In the genomic region with DNA sequence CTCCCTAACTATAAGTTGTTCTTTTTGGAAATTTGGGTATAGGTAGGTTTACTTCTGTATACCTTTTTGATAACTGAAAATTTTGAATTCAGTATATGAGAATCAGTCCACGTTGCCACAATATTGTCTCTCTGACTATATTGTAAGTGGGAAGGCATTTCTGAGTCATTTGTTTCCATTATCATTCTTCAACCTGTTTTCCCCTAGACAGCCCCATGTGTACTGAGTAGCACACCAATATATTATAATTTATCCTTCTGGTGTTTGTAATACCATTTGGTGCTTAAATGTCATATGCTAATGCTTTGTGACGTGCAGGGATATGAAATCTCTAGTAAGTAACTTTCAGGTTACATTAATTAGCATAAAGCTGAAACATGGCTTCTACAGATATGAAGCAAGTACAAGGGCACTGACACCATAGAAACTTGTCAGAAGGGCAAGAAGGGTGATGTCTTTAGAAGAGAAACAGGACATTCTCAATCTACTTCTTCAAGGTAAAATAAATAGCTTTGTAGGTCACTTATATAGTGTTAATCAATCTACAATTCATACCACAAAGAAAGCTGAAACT, we compare ENCODE assay signal across 15 cellular contexts. TPM values are rescaled to one million over a fixed set of nuclear protein-coding genes. Genes with fewer than 3 reads are reported as not detected.
DNase-seq lines count a peak whose midpoint lies in the region; ATAC-seq, FAIRE-seq and TF ChIP-seq lines count a peak whose summit lies in the region.
"Had no signal": no experiment of that assay in that cellular context is flagged by ENCODE, and none has a peak within 500 bp of the region (broad histone marks: within the 10 kb centered on the region; RNA-seq: fewer than 3 reads in every experiment).

No MANE protein-coding gene starts in this region.

- intact Hi-C loops in stomach (cut with DNase I; ENCODE audit: low total_unique reads): no loop called here

- H3K27ac Mint-ChIP-seq in effector memory CD8-positive, alpha-beta T cell: peak overlapping the region; percentile 93 to 98
- H3K27ac Mint-ChIP-seq: progenitor cell of endocrine pancreas had no signal

- no peaks in the 10 kb centered on the region for H3K27me3 Mint-ChIP-seq in effector memory CD8-positive, alpha-beta T cell
- H3K27me3 Mint-ChIP-seq: progenitor cell of endocrine pancreas had no signal

- no peaks in the 10 kb centered on the region for H3K9me3 Mint-ChIP-seq in effector memory CD8-positive, alpha-beta T cell

- TF ChIP-seq CTCF in stomach (IDR thresholded peaks at IDR 0.05): no peak

- no peaks in the 10 kb centered on the region for H3K36me3 ChIP-seq in stomach

- H3K4me3 ChIP-seq in stomach: no peak overlapping the region

- ATAC-seq in GM18520 (IDR thresholded peaks at IDR 0.05; ENCODE audit: unreplicated experiment) (peak; percentile 39), GM21515 (IDR thresholded peaks at IDR 0.05; ENCODE audit: unreplicated experiment) (peak; percentile 48), HG03521 (IDR thresholded peaks at IDR 0.05; ENCODE audit: unreplicated experiment) (peak; percentile 33)
- ATAC-seq in effector memory CD8-positive, alpha-beta T cell (replicated peaks): peak; percentile 43
- ATAC-seq: Panc1 had no signal

- H3K4me1 ChIP-seq in stomach: no peaks in the 10 kb centered on the region
- H3K4me1 ChIP-seq: Caco-2 had no signal

- no peaks in the 10 kb centered on the region for H3K36me3 Mint-ChIP-seq in effector memory CD8-positive, alpha-beta T cell (ENCODE audit: insufficient read depth)

- WGBS in stomach, 5 donors: 45 to 83% (median 69%) methylated on average over 2 of the region's 2 CpGs

- H3K27ac ChIP-seq in stomach: no peak overlapping the region

- no peak for DNase-seq in effector memory CD8-positive, alpha-beta T cell
- DNase-seq in GM12891 (ENCODE audit: insufficient read length, low spot score) (no peak), NCI-H1092 treated with DMSO at 0.1 percent for 48 hours (lab: John Stamatoyannopoulos, UW) (no peak), stomach (no peak)
- DNase-seq: Caco-2; caudate nucleus; midbrain; NCI-H2107; stimulated activated CD4-positive, alpha-beta T cell treated with anti-CD3 and anti-CD28 coated beads, Interleukin-2, amount 100 ng/mL, for 24 hours; stimulated activated naive CD4-positive, alpha-beta T cell treated with Interleukin-2 at 50 U/mL for 16 hours had no signal

- no peak for TF ChIP-seq POLR2A in GM12891 (IDR thresholded peaks at IDR 0.05; ENCODE audit: low read depth, low read length)
- no peak for TF ChIP-seq POLR2A in stomach (IDR thresholded peaks at IDR 0.05)

- peaks cover 3 to 4% of the 10 kb centered on the region in 2 donors for H3K4me1 Mint-ChIP-seq in effector memory CD8-positive, alpha-beta T cell (ENCODE audit: low read depth in 2 of 2)

- no peak for FAIRE-seq in GM12891 (lab: Jason Lieb, UNC)

- no peaks in the 10 kb centered on the region for H3K9me3 ChIP-seq in stomach
- H3K9me3 ChIP-seq: Caco-2 had no signal

- no peak for TF ChIP-seq EP300 in stomach (IDR thresholded peaks at IDR 0.05)

- peak overlapping the region; percentile 76 to 79 for H3K4me3 Mint-ChIP-seq in effector memory CD8-positive, alpha-beta T cell

- peaks cover 0 to 4% (median 0%) of the 10 kb centered on the region in 3 donors for H3K27me3 ChIP-seq in stomach

TF ChIP-seq in GM12891, 5 proteins besides CTCF, POLR2A, EP300 and RAD21:
- TF ChIP-seq PAX5 (IDR thresholded peaks at IDR 0.05; ENCODE audit: insufficient read depth, low read length, severe bottlenecking): no peak
- no peak for TF ChIP-seq POU2F2 (IDR thresholded peaks at IDR 0.05; ENCODE audit: low read depth, low read length)
- no peak for TF ChIP-seq TAF1 (IDR thresholded peaks at IDR 0.05; ENCODE audit: low read depth, low read length)
- TF ChIP-seq SPI1 (IDR thresholded peaks at IDR 0.05; ENCODE audit: low read depth, low read length): no peak
- TF ChIP-seq POLR2AphosphoS5 (IDR thresholded peaks at IDR 0.05; ENCODE audit: low read depth, low read length): no peak
TF ChIP-seq in GM12891: peak in this region for 0.

RNA-seq across cellular contexts. Expression of a gene that starts 27.7 kb away (rescaled TPM):
- polyA plus RNA-seq in GM12891 (2012; ENCODE audit: low read depth, missing spikeins): not detected
- total RNA-seq in stomach: 10 to 100 TPM in 1 of 5 donors, 1 to 10 TPM in 3, under 1 TPM in 1; 0.29 to 18.7 (median 4.6) TPM
- polyA plus RNA-seq in stomach: under 1 TPM; 0.55 to 0.76 (median 0.75) TPM
- total RNA-seq: Caco-2 had no signal
